1 cellular context compared by ENCODE assay signal in the genomic region with DNA sequence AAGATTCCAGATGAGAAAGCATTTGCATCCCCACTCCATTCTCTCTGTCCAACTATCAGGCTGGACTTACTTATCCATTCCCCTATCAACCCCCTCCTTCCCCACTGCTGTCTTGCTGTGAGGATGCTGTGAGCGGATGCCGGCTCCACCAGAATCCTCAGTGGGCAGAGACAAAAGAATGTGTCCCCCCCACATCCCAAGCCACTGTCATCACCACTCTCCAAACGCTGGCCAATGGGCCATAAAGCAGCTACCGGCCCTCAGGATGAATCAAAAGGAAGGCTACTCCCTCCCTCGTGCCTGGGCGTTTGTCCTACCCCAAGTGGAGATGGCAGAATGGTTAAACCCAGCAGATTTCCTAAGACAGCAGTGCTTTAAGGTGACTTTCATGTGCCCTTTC.
TF ChIP-seq lines count a peak whose summit lies in the region.

No MANE protein-coding gene starts in this region.

TF ChIP-seq in IMR-90, 13 proteins besides CTCF, POLR2A, EP300 and RAD21:
- TF ChIP-seq MAFK (IDR thresholded peaks at IDR 0.05; ENCODE audit: low read depth, low read length) (no peak), RFX5 (IDR thresholded peaks at IDR 0.05; ENCODE audit: low read depth, low read length) (no peak), MAZ (IDR thresholded peaks at IDR 0.05; ENCODE audit: borderline replicate concordance, low read depth, low read length) (no peak), NFE2L2 (IDR thresholded peaks at IDR 0.05; ENCODE audit: low read depth, low read length) (no peak), SMC3 (IDR thresholded peaks at IDR 0.05; ENCODE audit: low read depth, low read length) (no peak), MXI1 (IDR thresholded peaks at IDR 0.05; ENCODE audit: borderline replicate concordance, low read depth, low read length) (no peak), CHD1 (IDR thresholded peaks at IDR 0.05; ENCODE audit: low read depth, low read length) (no peak), RCOR1 (IDR thresholded peaks at IDR 0.05; ENCODE audit: insufficient replicate concordance, low read length) (no peak), BHLHE40 (IDR thresholded peaks at IDR 0.05; ENCODE audit: low read depth, low read length) (no peak), CEBPB (IDR thresholded peaks at IDR 0.05; ENCODE audit: low read depth, low read length) (no peak), FOS (IDR thresholded peaks at IDR 0.05; ENCODE audit: low read depth, low read length) (no peak)
- TF ChIP-seq, protein P1, sequence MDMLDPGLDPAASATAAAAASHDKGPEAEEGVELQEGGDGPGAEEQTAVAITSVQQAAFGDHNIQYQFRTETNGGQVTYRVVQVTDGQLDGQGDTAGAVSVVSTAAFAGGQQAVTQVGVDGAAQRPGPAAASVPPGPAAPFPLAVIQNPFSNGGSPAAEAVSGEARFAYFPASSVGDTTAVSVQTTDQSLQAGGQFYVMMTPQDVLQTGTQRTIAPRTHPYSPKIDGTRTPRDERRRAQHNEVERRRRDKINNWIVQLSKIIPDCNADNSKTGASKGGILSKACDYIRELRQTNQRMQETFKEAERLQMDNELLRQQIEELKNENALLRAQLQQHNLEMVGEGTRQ (IDR thresholded peaks at IDR 0.05; ENCODE audit: low read depth, low read length): no peak
- TF ChIP-seq, protein P2, sequence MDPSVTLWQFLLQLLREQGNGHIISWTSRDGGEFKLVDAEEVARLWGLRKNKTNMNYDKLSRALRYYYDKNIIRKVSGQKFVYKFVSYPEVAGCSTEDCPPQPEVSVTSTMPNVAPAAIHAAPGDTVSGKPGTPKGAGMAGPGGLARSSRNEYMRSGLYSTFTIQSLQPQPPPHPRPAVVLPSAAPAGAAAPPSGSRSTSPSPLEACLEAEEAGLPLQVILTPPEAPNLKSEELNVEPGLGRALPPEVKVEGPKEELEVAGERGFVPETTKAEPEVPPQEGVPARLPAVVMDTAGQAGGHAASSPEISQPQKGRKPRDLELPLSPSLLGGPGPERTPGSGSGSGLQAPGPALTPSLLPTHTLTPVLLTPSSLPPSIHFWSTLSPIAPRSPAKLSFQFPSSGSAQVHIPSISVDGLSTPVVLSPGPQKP (IDR thresholded peaks at IDR 0.05; ENCODE audit: borderline replicate concordance, low read depth, low read length): no peak
TF ChIP-seq in IMR-90: peak in this region for 0.
